Comparison of ENCODE assay signal across 13 cellular contexts in genomic region chr6:111952821-111953535, GRCh38.
DNase-seq lines count a peak whose midpoint lies in the region; ATAC-seq, FAIRE-seq and TF ChIP-seq lines count a peak whose summit lies in the region.
"Had no signal": no experiment of that assay in that cellular context is flagged by ENCODE, and none has a peak within 500 bp of the region (broad histone marks: within the 10 kb centered on the region; RNA-seq: fewer than 3 reads in every experiment).

No MANE protein-coding gene starts in this region.

- H3K27me3 Mint-ChIP-seq in MCF 10A (ENCODE audit: insufficient read depth, unreplicated experiment): no peaks in the 10 kb centered on the region
- H3K27me3 Mint-ChIP-seq: activated CD8-positive, alpha-beta T cell treated with anti-CD3 and anti-CD28 coated beads for 36 hours had no signal

- no peaks in the 10 kb centered on the region for H3K9me3 ChIP-seq in breast epithelium
- no peaks in the 10 kb centered on the region for H3K9me3 ChIP-seq in H1 (ENCODE audit: insufficient read depth in 2 of 2, low read depth in 1 of 2, low read length in 1 of 2)
- no peaks in the 10 kb centered on the region for H3K9me3 ChIP-seq in suprapubic skin

- H2AFZ ChIP-seq in H1 (ENCODE audit: low read length): no peak overlapping the region

- no TSS peak for BruUV-seq in MCF 10A (replicated peaks; lab: Mats Ljungman, UMichigan)

- no peak overlapping the region for H2BK120ac ChIP-seq in H1 (replicated peaks; ENCODE audit: low read depth, low read length)

- H3K4me1 ChIP-seq in breast epithelium (no peaks in the 10 kb centered on the region), H1 (replicated peaks in 1 of 4; ENCODE audit: control insufficient read depth in 3 of 4, insufficient read depth in 4 of 4, low read length in 3 of 4) (peaks cover 3 to 12% (median 6%) of the 10 kb centered on the region in 4 experiments; a peak in 6 of 7 replicates), suprapubic skin (peaks cover 21% of the 10 kb centered on the region)

- TF ChIP-seq CTCF in MCF 10A (IDR thresholded peaks at IDR 0.05; ENCODE audit: unreplicated experiment) (no peak), breast epithelium (IDR thresholded peaks at IDR 0.05) (no peak), H1 (IDR thresholded peaks at IDR 0.05; ENCODE audit: control extremely low read depth in 1 of 3, insufficient read depth in 1 of 3, low read depth in 1 of 3, low read length in 3 of 3) (no peak), suprapubic skin (IDR thresholded peaks at IDR 0.05) (no peak)

- H3K4me3 Mint-ChIP-seq in MCF 10A (ENCODE audit: unreplicated experiment): no peak overlapping the region
- H3K4me3 Mint-ChIP-seq: activated CD8-positive, alpha-beta T cell treated with anti-CD3 and anti-CD28 coated beads for 36 hours; activated naive CD8-positive, alpha-beta T cell treated with anti-CD3 and anti-CD28 coated beads, Interleukin-2, amount 10 ng/mL, durations not matched to agents 7 days and 5 days had no signal

- TF ChIP-seq EP300 in H1 (IDR thresholded peaks at IDR 0.05; ENCODE audit: borderline replicate concordance in 1 of 2, low read depth in 2 of 2, low read length in 2 of 2) (no peak), suprapubic skin (IDR thresholded peaks at IDR 0.05) (no peak)

- TF ChIP-seq POLR2A in breast epithelium (IDR thresholded peaks at IDR 0.05) (no peak), H1 (IDR thresholded peaks at IDR 0.05; ENCODE audit: control extremely low read depth in 1 of 2, low read depth in 2 of 2, low read length in 2 of 2) (no peak), suprapubic skin (IDR thresholded peaks at IDR 0.05) (no peak)

- intact Hi-C loops in MCF 10A (cut with micrococcal nuclease): no loop called here
- intact Hi-C loops in breast epithelium (cut with DNase I; ENCODE audit: low total_unique reads): no loop called here

- H3K9me3 Mint-ChIP-seq in MCF 10A (ENCODE audit: unreplicated experiment): no peaks in the 10 kb centered on the region
- H3K9me3 Mint-ChIP-seq: activated CD8-positive, alpha-beta T cell treated with anti-CD3 and anti-CD28 coated beads for 36 hours; activated naive CD8-positive, alpha-beta T cell treated with anti-CD3 and anti-CD28 coated beads, Interleukin-2, amount 10 ng/mL, durations not matched to agents 7 days and 5 days had no signal

- no peaks in the 10 kb centered on the region for H3K79me1 ChIP-seq in H1 (ENCODE audit: low read depth, low read length)

- no peak overlapping the region for H4K91ac ChIP-seq in H1 (replicated peaks; ENCODE audit: insufficient read length, low read length)

- H3K36me3 Mint-ChIP-seq in MCF 10A (ENCODE audit: insufficient read depth, unreplicated experiment): no peaks in the 10 kb centered on the region
- H3K36me3 Mint-ChIP-seq: activated naive CD8-positive, alpha-beta T cell treated with anti-CD3 and anti-CD28 coated beads, Interleukin-2, amount 10 ng/mL, durations not matched to agents 7 days and 5 days had no signal

- no peak overlapping the region for H4K8ac ChIP-seq in H1 (ENCODE audit: extremely low read depth, insufficient read depth, low read length)

- no peak overlapping the region for H2BK5ac ChIP-seq in H1 (ENCODE audit: low read depth, low read length)

- WGBS in H1 (ENCODE audit: extremely low coverage in 1 of 2, insufficient coverage in 1 of 2, insufficient read length in 1 of 2, insufficient replicate concordance in 2 of 2, low coverage in 1 of 2, low lambda C conversion rate in 2 of 2, missing lambda C conversion rate in 1 of 2), 2 experiments: 91% methylated on average over 4 of the region's 4 CpGs; no CpG with 5 or more reads in 1 of the 2 experiments
- 36% methylated on average over 4 of the region's 4 CpGs for WGBS in suprapubic skin

- DNase-seq in MCF 10A (ENCODE audit: unreplicated experiment) (peak; percentile 49), breast epithelium (ENCODE audit: low spot score in 2 of 2) (no peak), NCI-H226 (peak; percentile 88), H1 (ENCODE audit: low read depth in 1 of 2, low spot score in 2 of 2) (no peak), suprapubic skin (ENCODE audit: low spot score in 2 of 2) (peak in 1 of 2 donors; percentile 71), anterior cingulate cortex (lab: John Stamatoyannopoulos, UW) (no peak)
- DNase-seq: activated CD8-positive, alpha-beta T cell treated with anti-CD3 and anti-CD28 coated beads for 36 hours; activated naive CD8-positive, alpha-beta T cell treated with anti-CD3 and anti-CD28 coated beads, Interleukin-2, amount 10 ng/mL, durations not matched to agents 7 days and 5 days; dorsolateral prefrontal cortex; hypothalamus; NCI-H526 had no signal

- H3K4me1 Mint-ChIP-seq in MCF 10A (ENCODE audit: insufficient read depth, unreplicated experiment): peaks cover 23% of the 10 kb centered on the region

- H2BK12ac ChIP-seq in H1 (ENCODE audit: low read depth, low read length): no peak overlapping the region

- peak overlapping the region in 1 of 2 donors; percentile 48 for H3K27ac ChIP-seq in breast epithelium
- H3K27ac ChIP-seq in H1 (ENCODE audit: low read depth, low read length): no peak overlapping the region
- peak overlapping the region; percentile 34 for H3K27ac ChIP-seq in suprapubic skin
- H3K27ac ChIP-seq: dorsolateral prefrontal cortex had no signal

- H3K9ac ChIP-seq in H1 (replicated peaks in 1 of 4; ENCODE audit: extremely low read depth in 1 of 4, low read depth in 3 of 4, low read length in 3 of 4): no peak overlapping the region

- H3K36me3 ChIP-seq in breast epithelium: no peaks in the 10 kb centered on the region
- no peaks in the 10 kb centered on the region for H3K36me3 ChIP-seq in H1 (ENCODE audit: control insufficient read depth in 2 of 4, insufficient read depth in 4 of 4, low read length in 3 of 4)
- no peaks in the 10 kb centered on the region for H3K36me3 ChIP-seq in suprapubic skin

- no peak overlapping the region for H2BK20ac ChIP-seq in H1 (ENCODE audit: low read length)

- no peaks in the 10 kb centered on the region for H4K20me1 ChIP-seq in H1 (replicated peaks in 1 of 2; ENCODE audit: control insufficient read depth in 1 of 2, insufficient read depth in 2 of 2, low read length in 2 of 2)

- no peak overlapping the region for H3K4me2 ChIP-seq in H1 (ENCODE audit: insufficient read depth in 1 of 2, low read depth in 2 of 2, low read length in 2 of 2)

- H3K23me2 ChIP-seq in H1 (ENCODE audit: low read depth, low read length): peaks cover 4% of the 10 kb centered on the region; the same call in 1 of the 2 replicates

- no peak overlapping the region for H3K23ac ChIP-seq in H1 (ENCODE audit: insufficient read length)

- no peak overlapping the region for H2AK5ac ChIP-seq in H1 (ENCODE audit: low read depth, low read length)

- H2BK15ac ChIP-seq in H1 (ENCODE audit: low read length): peak overlapping the region; percentile 10; the same call in 1 of the 2 replicates

- POLR2A ChIA-PET in MCF 10A (lab: Yijun Ruan, JAX) (interaction anchor here (0.6 kb wide), 1 partner anchor 109 kb away, joined by 3 read pairs; no protein-coding TSS in a partner anchor), H1 (lab: Charles Lee; ENCODE audit: partially characterized antibody) (no interaction called here)

- no peak overlapping the region for H3K27ac Mint-ChIP-seq in MCF 10A (ENCODE audit: low read depth, unreplicated experiment)
- H3K27ac Mint-ChIP-seq: activated CD8-positive, alpha-beta T cell treated with anti-CD3 and anti-CD28 coated beads for 36 hours; activated naive CD8-positive, alpha-beta T cell treated with anti-CD3 and anti-CD28 coated beads, Interleukin-2, amount 10 ng/mL, durations not matched to agents 7 days and 5 days had no signal

- no peak overlapping the region for H3K18ac ChIP-seq in H1 (ENCODE audit: extremely low read depth, low read length)

- no peaks in the 10 kb centered on the region for H3K79me2 ChIP-seq in H1 (ENCODE audit: control insufficient read depth in 1 of 2, insufficient read depth in 2 of 2, low read length in 2 of 2)

- no peak overlapping the region for H3K56ac ChIP-seq in H1 (replicated peaks; ENCODE audit: insufficient read length, low read depth, low read length)

- ATAC-seq in HG02938 (IDR thresholded peaks at IDR 0.05; ENCODE audit: unreplicated experiment) (no peak), GM21367 (IDR thresholded peaks at IDR 0.05; ENCODE audit: unreplicated experiment) (no peak)
- ATAC-seq: activated CD8-positive, alpha-beta T cell treated with anti-CD3 and anti-CD28 coated beads for 36 hours had no signal

- CTCF ChIA-PET in MCF 10A (lab: Yijun Ruan, JAX) (interaction anchor here (0.6 to 1.2 kb wide), 2 partner anchors 19 to 85 kb away, joined by 3 read pairs; no protein-coding TSS in a partner anchor), H1 (lab: Charles Lee; ENCODE audit: partially characterized antibody) (interaction anchor here (0.6 to 1.2 kb wide), 3 partner anchors 48 to 285 kb away, joined by 3 to 4 read pairs (median 4); partner anchors contain the start of gene FYN)

- TF ChIP-seq RAD21 in H1 (IDR thresholded peaks at IDR 0.05 in 1 of 2, conservative IDR thresholded peaks at IDR 0.05 in 1 of 2; ENCODE audit: low read depth in 2 of 2, low read length in 2 of 2): no peak

- H3K4ac ChIP-seq in H1 (replicated peaks; ENCODE audit: insufficient read length, low read depth, low read length): no peak overlapping the region

- no peak overlapping the region for H3K14ac ChIP-seq in H1 (ENCODE audit: insufficient read length)

- H3K4me3 ChIP-seq in breast epithelium: no peak overlapping the region
- no peak overlapping the region for H3K4me3 ChIP-seq in H1 (ENCODE audit: extremely low read depth in 1 of 4, insufficient read depth in 2 of 4, low read depth in 3 of 4, low read length in 4 of 4)
- no peak overlapping the region for H3K4me3 ChIP-seq in suprapubic skin
- H3K4me3 ChIP-seq: dorsolateral prefrontal cortex had no signal

- no peak overlapping the region for H4K5ac ChIP-seq in H1 (ENCODE audit: insufficient read length, low read depth, low read length)

- FAIRE-seq in H1 (lab: Jason Lieb, UNC): no peak

- H3K27me3 ChIP-seq in breast epithelium (no peaks in the 10 kb centered on the region), H1 (replicated peaks in 1 of 4; ENCODE audit: control insufficient read depth in 3 of 4, extremely low read depth in 1 of 4, insufficient read depth in 3 of 4, low read length in 3 of 4) (no peaks in the 10 kb centered on the region), suprapubic skin (no peaks in the 10 kb centered on the region)

TF ChIP-seq in H1, 55 proteins besides CTCF, POLR2A, EP300 and RAD21 (continues in another document):
- TF ChIP-seq USF2 (IDR thresholded peaks at IDR 0.05; ENCODE audit: low read length): no peak
- TF ChIP-seq MAX (IDR thresholded peaks at IDR 0.05): no peak

Comparison
In these comparisons a context has a peak if more than half of its experiments do, and no peak if none do; other contexts are left out.
1. DNase-seq: peak in MCF 10A (single experiment) and NCI-H226 (single experiment); none in breast epithelium (0 of 2), H1 (0 of 2) and anterior cingulate cortex (0 of 58).